8 cellular contexts compared by ENCODE assay signal in the genomic region with DNA sequence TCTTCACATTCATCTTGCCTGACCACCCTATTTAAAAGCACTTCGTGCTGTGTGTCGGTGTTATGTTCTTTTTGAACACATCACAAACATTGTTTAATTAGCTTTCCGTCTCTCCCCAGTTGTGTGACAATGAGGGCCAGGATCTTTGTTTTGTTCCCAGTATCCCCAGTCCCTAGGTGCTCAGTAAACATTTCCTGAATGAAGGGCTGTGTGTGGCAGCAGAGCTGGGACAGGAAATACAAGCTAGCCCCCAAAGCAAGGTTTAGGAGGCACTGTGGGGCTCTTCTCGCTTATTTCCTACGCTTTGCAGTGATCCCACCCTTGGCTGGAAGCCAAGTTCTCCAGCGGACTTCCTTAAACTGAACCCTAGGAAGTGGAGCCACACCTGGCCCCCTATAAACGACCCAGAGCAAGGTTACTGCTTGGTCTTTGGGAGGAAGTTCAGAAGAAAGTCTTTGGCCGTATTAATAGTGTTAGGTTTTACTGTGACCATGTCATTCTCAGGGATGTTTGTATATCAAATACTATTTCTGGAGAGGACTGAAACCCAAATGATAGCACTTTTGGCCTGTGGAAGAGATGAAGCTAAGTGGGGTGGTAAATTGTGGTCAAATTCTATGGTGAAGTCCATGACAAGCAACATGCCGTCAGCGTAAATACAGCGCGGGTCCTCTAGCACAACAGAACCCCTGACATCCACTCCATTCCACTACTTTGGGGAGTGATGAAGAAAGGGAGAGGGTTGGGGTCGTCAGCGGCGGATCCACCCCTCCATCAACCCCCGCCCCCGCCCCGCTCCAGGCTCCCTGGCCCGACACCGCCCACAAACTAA. TPM values are rescaled to one million over a fixed set of nuclear protein-coding genes. Genes with fewer than 3 reads are reported as not detected.
DNase-seq lines count a peak whose midpoint lies in the region; TF ChIP-seq lines count a peak whose summit lies in the region.

No MANE protein-coding gene starts in this region.

- H3K9me3 ChIP-seq in SJSA1 (replicated peaks), result no peaks in the 10 kb centered on the region

- H3K27me3 ChIP-seq in SJSA1 (replicated peaks), result no peaks in the 10 kb centered on the region

- DNase-seq in NCI-H146 (lab: John Stamatoyannopoulos, UW) (peak; percentile 32), NCI-H146 treated with DMSO at 0.1 percent for 48 hours (lab: John Stamatoyannopoulos, UW; ENCODE audit: unreplicated experiment) (no peak), SJSA1 (ENCODE audit: low read depth in 1 of 2, low spot score in 2 of 2) (no peak), foreskin fibroblast (no peak), AML-193 (lab: John Stamatoyannopoulos, UW) (no peak), kidney tubule cell (ENCODE audit: low spot score) (no peak), MV-4-11 (lab: John Stamatoyannopoulos, UW) (no peak)

- H3K27ac ChIP-seq in SJSA1 (no peak overlapping the region), skin epidermis (peak overlapping the region in 13 of 21 experiments; percentile 1 to 82 (median 45))

- peaks cover 18% of the 10 kb centered on the region for H3K4me1 ChIP-seq in SJSA1 (replicated peaks)

- H3K4me3 ChIP-seq in SJSA1 (peak overlapping the region; percentile 75), foreskin fibroblast (ENCODE audit: low read depth in 1 of 2, low read length in 2 of 2) (peak overlapping the region; percentile 57 to 65), skin epidermis (peak overlapping the region; percentile 46 to 80 (median 64))

- peaks cover 19% of the 10 kb centered on the region for H3K36me3 ChIP-seq in SJSA1

- TF ChIP-seq CTCF in foreskin fibroblast (IDR thresholded peaks at IDR 0.05; ENCODE audit: low read depth, low read length), result no peak

RNA-seq across cellular contexts. Expression of gene FANCE, which starts 0.6 kb away (rescaled TPM):
- 16.3 and 20.2 TPM in 2 replicates for total RNA-seq in SJSA1 (2014; rRNA removed; shearing (Covaris generic))

RNA-seq across cellular contexts. Expression of gene RPL10A, which starts 16.6 kb away (rescaled TPM):
- total RNA-seq in SJSA1 (2014; rRNA removed; shearing (Covaris generic)), result 983 and 1,383 TPM in 2 replicates

RNA-seq across cellular contexts. Expression of gene TEAD3, which starts 45.3 kb away (rescaled TPM):
- total RNA-seq in SJSA1 (2014; rRNA removed; shearing (Covaris generic)), result 14.5 and 24.4 TPM in 2 replicates
